Comparison of ENCODE assay signal across 8 cellular contexts in the genomic region with DNA sequence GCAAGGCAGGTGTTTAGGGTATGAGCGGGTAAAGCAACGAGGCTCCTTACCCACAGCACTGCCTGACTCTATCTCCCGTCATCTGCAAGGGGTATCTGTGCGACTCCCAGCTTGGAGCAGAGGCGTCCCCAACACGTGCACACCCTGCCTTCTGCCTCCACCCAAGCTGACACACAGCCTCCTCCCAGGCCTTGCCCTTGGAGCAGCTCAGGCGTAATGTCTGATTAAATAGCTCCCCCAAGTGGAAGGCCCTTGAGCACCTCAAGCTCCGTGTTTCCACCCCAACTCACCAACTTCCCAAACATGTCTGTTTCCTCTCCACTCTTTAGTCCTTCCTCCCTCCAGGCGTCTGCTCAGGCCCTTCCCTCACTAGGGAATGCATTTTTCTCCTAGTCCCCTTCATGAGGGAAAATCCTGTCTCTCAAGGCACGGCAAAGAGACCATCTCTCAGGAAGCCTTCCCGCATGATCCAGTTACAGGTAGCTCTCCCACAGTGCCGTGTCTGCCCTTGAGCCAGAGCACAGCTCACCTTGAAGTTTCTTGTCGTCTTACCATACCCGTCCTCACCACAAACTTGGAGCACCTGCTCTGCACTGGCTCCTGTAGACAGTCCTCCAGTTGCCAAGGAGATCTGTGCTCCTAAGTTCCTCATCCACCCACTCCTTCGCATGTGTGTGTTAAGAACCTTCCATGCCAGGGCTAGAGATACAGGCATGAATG. TPM values are rescaled to one million over a fixed set of nuclear protein-coding genes. Genes with fewer than 3 reads are reported as not detected.
DNase-seq lines count a peak whose midpoint lies in the region; ATAC-seq and TF ChIP-seq lines count a peak whose summit lies in the region.

No MANE protein-coding gene starts in this region.

- ATAC-seq in right cardiac atrium (peak; percentile 95 to 97), GM21528 (IDR thresholded peaks at IDR 0.05; ENCODE audit: low FRiP score, unreplicated experiment) (no peak), GM19463 (IDR thresholded peaks at IDR 0.05; ENCODE audit: unreplicated experiment) (no peak)

- peaks cover 29% of the 10 kb centered on the region for H3K36me3 Mint-ChIP-seq in activated naive CD4-positive, alpha-beta T cell treated with anti-CD3 and anti-CD28 coated beads for 36 hours (ENCODE audit: low read depth)

- CTCF ChIA-PET in activated naive CD4-positive, alpha-beta T cell treated with anti-CD3 and anti-CD28 coated beads for 36 hours (lab: Charles Lee): interaction anchor here (0.6 to 1.2 kb wide), 7 partner anchors 9 to 412 kb away, joined by 3 read pairs; no protein-coding TSS in a partner anchor

- peaks cover 3% of the 10 kb centered on the region for H3K9me3 Mint-ChIP-seq in activated naive CD4-positive, alpha-beta T cell treated with anti-CD3 and anti-CD28 coated beads for 36 hours

- H3K27me3 ChIP-seq in right cardiac atrium (ENCODE audit: control insufficient read depth, insufficient read depth): no peaks in the 10 kb centered on the region

- intact Hi-C loops in activated naive CD4-positive, alpha-beta T cell treated with anti-CD3 and anti-CD28 coated beads for 36 hours (cut with micrococcal nuclease): loop anchor here (2.0 kb wide), 1 partner anchor 145 kb away; the partner anchor contains the start of gene PPFIBP2
- intact Hi-C loops in right cardiac atrium (cut with DNase I): loop anchor here in 2 of 4 donors (1.0 to 5.0 kb wide), 2 partner anchors 85 to 86 kb away; no protein-coding TSS in a partner anchor

- peak; percentile 30 for DNase-seq in activated naive CD4-positive, alpha-beta T cell treated with anti-CD3 and anti-CD28 coated beads for 36 hours
- no peak for DNase-seq in activated naive CD4-positive, alpha-beta T cell treated with anti-CD3 and anti-CD28 coated beads, Interleukin-2, amount 50 U/mL, for 16 hours
- peak; percentile 16 for DNase-seq in NAMALWA (ENCODE audit: low spot score)
- DNase-seq in amniotic epithelial cell (ENCODE audit: low read depth): peak; percentile 63
- peak; percentile 69 to 84 (median 73) for DNase-seq in right cardiac atrium
- DNase-seq in retinal pigment epithelial cell (ENCODE audit: low read depth): peak; percentile 41

- no peaks in the 10 kb centered on the region for H3K27me3 Mint-ChIP-seq in activated naive CD4-positive, alpha-beta T cell treated with anti-CD3 and anti-CD28 coated beads for 36 hours (ENCODE audit: low read depth)

- H3K27ac Mint-ChIP-seq in activated naive CD4-positive, alpha-beta T cell treated with anti-CD3 and anti-CD28 coated beads for 36 hours: no peak overlapping the region

- H3K4me1 ChIP-seq in right cardiac atrium (ENCODE audit: control insufficient read depth, insufficient read depth, low read length): no peaks in the 10 kb centered on the region

- H3K4me3 Mint-ChIP-seq in activated naive CD4-positive, alpha-beta T cell treated with anti-CD3 and anti-CD28 coated beads for 36 hours: no peak overlapping the region

- 53% methylated on average over 15 of the region's 15 CpGs for WGBS in right cardiac atrium

- no peaks in the 10 kb centered on the region for H3K4me1 Mint-ChIP-seq in activated naive CD4-positive, alpha-beta T cell treated with anti-CD3 and anti-CD28 coated beads for 36 hours (ENCODE audit: low read depth)

- no peaks in the 10 kb centered on the region for H3K9me3 ChIP-seq in right cardiac atrium (ENCODE audit: control insufficient read depth, low read length)

- H3K27ac ChIP-seq in right cardiac atrium (ENCODE audit: low read length): no peak overlapping the region

- H3K4me3 ChIP-seq in right cardiac atrium (ENCODE audit: low read length) (no peak overlapping the region), retinal pigment epithelial cell (ENCODE audit: low read length) (no peak overlapping the region)

- peak; percentile 67 for TF ChIP-seq CTCF in retinal pigment epithelial cell (conservative IDR thresholded peaks at IDR 0.05; ENCODE audit: low read depth, low read length)

RNA-seq across cellular contexts. Expression of gene CYB5R2, which starts 15.8 kb away (rescaled TPM):
- total RNA-seq in activated naive CD4-positive, alpha-beta T cell treated with anti-CD3 and anti-CD28 coated beads for 36 hours: 1 to 10 TPM; 5.5 to 8.2 TPM
- 1 to 10 TPM; 1.6 to 4.4 (median 2.8) TPM for total RNA-seq in right cardiac atrium
- polyA plus RNA-seq in right cardiac atrium: 2.4 TPM

RNA-seq across cellular contexts. Expression of gene OVCH2, which starts 48.8 kb away (rescaled TPM):
- total RNA-seq in activated naive CD4-positive, alpha-beta T cell treated with anti-CD3 and anti-CD28 coated beads for 36 hours: not detected
- total RNA-seq in right cardiac atrium: not detected
- polyA plus RNA-seq in right cardiac atrium: not detected

Comparison
In these comparisons a context has a peak if more than half of its experiments do, and no peak if none do; other contexts are left out.
1. ATAC-seq: peak in right cardiac atrium (2 of 2); none in GM21528 (single experiment) and GM19463 (single experiment).